12 cellular contexts compared by ENCODE assay signal in genomic region chr20:714453-714852, GRCh38. TPM values are rescaled to one million over a fixed set of nuclear protein-coding genes. Genes with fewer than 3 reads are reported as not detected.
"Had no signal": no experiment of that assay in that cellular context is flagged by ENCODE, and none has a peak within 500 bp of the region (broad histone marks: within the 10 kb centered on the region; RNA-seq: fewer than 3 reads in every experiment).

No MANE protein-coding gene starts in this region.

- H3K4me1 ChIP-seq: HAP-1 had no signal

- H3K27ac ChIP-seq: GM23248 had no signal

- ATAC-seq: GM23338, HCT116 had no signal

- H3K36me3 ChIP-seq: HAP-1 had no signal

- H3K4me3 ChIP-seq: GM23248, GM23338, HAP-1 had no signal

- FAIRE-seq: H1, H54 had no signal

- H3K9ac ChIP-seq: GM23248 had no signal

- DNase-seq: GM23248, GOT3, H7, H9, HCEC 1CT, HFFc6 had no signal

- H2AFZ ChIP-seq: GM23248, GM23338 had no signal

- H3K4me2 ChIP-seq: GM23338 had no signal

RNA-seq across cellular contexts. Expression of gene SCRT2, which starts 38.9 kb away (rescaled TPM):
- total RNA-seq: GM23248, H4, H9, HFFc6 had no signal
- polyA plus RNA-seq: GM23248, GM23338 had no signal

RNA-seq across cellular contexts. Expression of gene SLC52A3, which starts 53.8 kb away (rescaled TPM):
- total RNA-seq: GM23248 had no signal
- polyA plus RNA-seq: GM23248 had no signal
